ENCODE assay signal across 2 cellular contexts in genomic region chr10:47113907-47114500, GRCh38.
TF ChIP-seq lines count a peak whose summit lies in the region.

No MANE protein-coding gene starts in this region.

TF ChIP-seq in GM23338, 12 proteins besides CTCF, POLR2A, EP300 and RAD21:
- TF ChIP-seq, protein P1, sequence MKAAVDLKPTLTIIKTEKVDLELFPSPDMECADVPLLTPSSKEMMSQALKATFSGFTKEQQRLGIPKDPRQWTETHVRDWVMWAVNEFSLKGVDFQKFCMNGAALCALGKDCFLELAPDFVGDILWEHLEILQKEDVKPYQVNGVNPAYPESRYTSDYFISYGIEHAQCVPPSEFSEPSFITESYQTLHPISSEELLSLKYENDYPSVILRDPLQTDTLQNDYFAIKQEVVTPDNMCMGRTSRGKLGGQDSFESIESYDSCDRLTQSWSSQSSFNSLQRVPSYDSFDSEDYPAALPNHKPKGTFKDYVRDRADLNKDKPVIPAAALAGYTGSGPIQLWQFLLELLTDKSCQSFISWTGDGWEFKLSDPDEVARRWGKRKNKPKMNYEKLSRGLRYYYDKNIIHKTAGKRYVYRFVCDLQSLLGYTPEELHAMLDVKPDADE (IDR thresholded peaks at IDR 0.05), result no peak
- no peak for TF ChIP-seq REST (IDR thresholded peaks at IDR 0.05; ENCODE audit: unreplicated experiment)
- no peak for TF ChIP-seq ZNF114 (CRISPR knock-in tag; IDR thresholded peaks at IDR 0.05)
- TF ChIP-seq STAT1 (IDR thresholded peaks at IDR 0.05; ENCODE audit: unreplicated experiment), result no peak
- no peak for TF ChIP-seq CREB1 (CRISPR knock-in tag; IDR thresholded peaks at IDR 0.05; ENCODE audit: low read depth)
- TF ChIP-seq EZH2 (IDR thresholded peaks at IDR 0.05; ENCODE audit: low read depth, unreplicated experiment), result no peak
- TF ChIP-seq POLR2AphosphoS5 (IDR thresholded peaks at IDR 0.05; ENCODE audit: low read depth), result no peak
- TF ChIP-seq NANOG (IDR thresholded peaks at IDR 0.05; ENCODE audit: borderline replicate concordance), result no peak; the same call in 1 of the 2 replicates
- no peak for TF ChIP-seq EZH2phosphoT487 (IDR thresholded peaks at IDR 0.05; ENCODE audit: unreplicated experiment)

TF ChIP-seq in K562, 482 proteins besides CTCF, POLR2A, EP300 and RAD21:
- 0 out of 2 replicates have a peak, but pooled peaks have one; percentile 35 for TF ChIP-seq ESRRA (IDR thresholded peaks at IDR 0.05; ENCODE audit: borderline replicate concordance, low read depth)
- no peak for TF ChIP-seq E2F3 (CRISPR knock-in tag; IDR thresholded peaks at IDR 0.05)
